12 cellular contexts compared by ENCODE assay signal in genomic region chr7:151704969-151705743, GRCh38.
DNase-seq lines count a peak whose midpoint lies in the region; ATAC-seq and TF ChIP-seq lines count a peak whose summit lies in the region.
"Had no signal": no experiment of that assay in that cellular context is flagged by ENCODE, and none has a peak within 500 bp of the region (broad histone marks: within the 10 kb centered on the region; RNA-seq: fewer than 3 reads in every experiment).

No MANE protein-coding gene starts in this region.

- H3K27ac Mint-ChIP-seq in H9 (no peak overlapping the region; a peak in 1 of 7 replicates), progenitor cell of endocrine pancreas (peak overlapping the region; percentile 51)
- H3K27ac Mint-ChIP-seq: T-helper 1 cell treated with Interleukin-12 subunit alpha and Interleukin-12 subunit beta and Interleukin-4 antibody, amounts not matched to agents 30 μg/mL and 1 μg/mL, for 36 hours had no signal

- H3K14ac ChIP-seq in H9 (ENCODE audit: insufficient read depth, low read length): no peak overlapping the region

- H2AFZ ChIP-seq in H9 (ENCODE audit: low read length): no peak overlapping the region

- no peak overlapping the region for H3K27ac ChIP-seq in H9 (ENCODE audit: insufficient read length, low read depth, low read length)

- no peak overlapping the region for H2BK20ac ChIP-seq in H9 (ENCODE audit: low read depth, low read length, poor library complexity, severe bottlenecking)

- H3K9me3 Mint-ChIP-seq in H9 (no peaks in the 10 kb centered on the region), progenitor cell of endocrine pancreas (ENCODE audit: low read depth) (peaks cover 8% of the 10 kb centered on the region)
- H3K9me3 Mint-ChIP-seq: dendritic cell treated with granulocyte-macrophage colony-stimulating factor and Interleukin-4, amounts not matched to agents 40 ng/mL and 50 ng/mL, for 4 days; stimulated activated naive CD8-positive, alpha-beta T cell treated with anti-CD3 and anti-CD28 coated beads, Interleukin-15, amount 100 ng/mL, for 72 hours; T-helper 1 cell treated with Interleukin-12 subunit alpha and Interleukin-12 subunit beta and Interleukin-4 antibody, amounts not matched to agents 30 μg/mL and 1 μg/mL, for 36 hours had no signal

- no peak overlapping the region for H2BK12ac ChIP-seq in H9 (ENCODE audit: insufficient read length, low read depth, low read length)

- H3K27me3 Mint-ChIP-seq in H9 (ENCODE audit: low read depth) (peaks cover 42% of the 10 kb centered on the region), progenitor cell of endocrine pancreas (peaks cover 32% of the 10 kb centered on the region)
- H3K27me3 Mint-ChIP-seq: dendritic cell treated with granulocyte-macrophage colony-stimulating factor and Interleukin-4, amounts not matched to agents 40 ng/mL and 50 ng/mL, for 4 days; stimulated activated naive CD8-positive, alpha-beta T cell treated with anti-CD3 and anti-CD28 coated beads, Interleukin-15, amount 100 ng/mL, for 72 hours had no signal

- H3K9ac ChIP-seq in H9 (ENCODE audit: extremely low read depth, insufficient read length, low read length): no peak overlapping the region

- H4K5ac ChIP-seq in H9 (ENCODE audit: insufficient read length, low read depth, low read length): no peak overlapping the region

- H4K91ac ChIP-seq in H9 (ENCODE audit: insufficient read length, low read depth, low read length): no peak overlapping the region

- H3K4ac ChIP-seq in H9 (ENCODE audit: low read depth, low read length): no peak overlapping the region

- no peak overlapping the region for H3K4me3 ChIP-seq in HAP-1

- H3K56ac ChIP-seq in H9 (ENCODE audit: insufficient read length, low read depth, low read length): no peak overlapping the region

- intact Hi-C loops in left ventricle myocardium superior (cut with micrococcal nuclease): no loop called here

- DNase-seq in H9 (peak; percentile 66), left ventricle myocardium superior (no peak), progenitor cell of endocrine pancreas (ENCODE audit: low spot score, unreplicated experiment) (no peak), HAP-1 (ENCODE audit: low spot score in 2 of 2) (no peak), LoVo (ENCODE audit: low spot score) (no peak)
- DNase-seq: NCI-H2029 treated with DMSO at 0.1 percent for 48 hours had no signal

- no peak overlapping the region for H3K18ac ChIP-seq in H9 (ENCODE audit: insufficient read length, low read depth, low read length)

- peaks cover 2% of the 10 kb centered on the region; the same call in 1 of the 2 replicates for H3K27me3 ChIP-seq in H9 (ENCODE audit: insufficient read depth, low read length)
- H3K27me3 ChIP-seq in HAP-1 (ENCODE audit: low read depth): no peaks in the 10 kb centered on the region; the same call in 1 of the 2 replicates

- no peak overlapping the region for H4K8ac ChIP-seq in H9 (replicated peaks; ENCODE audit: insufficient read length, low read depth, low read length)

- H3K36me3 ChIP-seq in HAP-1 (replicated peaks): no peaks in the 10 kb centered on the region

- H3K4me3 Mint-ChIP-seq in H9: peak overlapping the region; percentile 14 to 59; a peak in 2 of 5 replicates
- no peak overlapping the region for H3K4me3 Mint-ChIP-seq in progenitor cell of endocrine pancreas (ENCODE audit: low read depth)
- H3K4me3 Mint-ChIP-seq: dendritic cell treated with granulocyte-macrophage colony-stimulating factor and Interleukin-4, amounts not matched to agents 40 ng/mL and 50 ng/mL, for 4 days; stimulated activated naive CD8-positive, alpha-beta T cell treated with anti-CD3 and anti-CD28 coated beads, Interleukin-15, amount 100 ng/mL, for 72 hours had no signal

- no peak overlapping the region for H3K23ac ChIP-seq in H9 (ENCODE audit: insufficient read length, low read depth, low read length)

- H2BK120ac ChIP-seq in H9 (ENCODE audit: low read depth, low read length, poor library complexity, severe bottlenecking): no peak overlapping the region

- no peaks in the 10 kb centered on the region for H3K79me2 ChIP-seq in H9 (ENCODE audit: insufficient read depth, low read length)

- ATAC-seq in SK-N-SH treated with all-trans-retinoic acid at 6 μM for 48 hours: peak; percentile 29
- peak; percentile 18 for ATAC-seq in left ventricle myocardium superior
- no peak for ATAC-seq in GM18858 (IDR thresholded peaks at IDR 0.05; ENCODE audit: unreplicated experiment)
- ATAC-seq in HG03139 (IDR thresholded peaks at IDR 0.05; ENCODE audit: unreplicated experiment): no peak

- H3K36me3 Mint-ChIP-seq in H9 (ENCODE audit: insufficient read depth in 1 of 3, low read depth in 3 of 3) (no peaks in the 10 kb centered on the region), progenitor cell of endocrine pancreas (ENCODE audit: insufficient read depth) (peaks cover 1% of the 10 kb centered on the region)

- H3T11ph ChIP-seq in H9 (ENCODE audit: low read length): no peak overlapping the region

- no CpG with 5 or more reads among the region's 18 CpGs for WGBS in H9 (ENCODE audit: extremely low coverage, insufficient read length, low lambda C conversion rate)

- no peaks in the 10 kb centered on the region for H3K9me3 ChIP-seq in H9 (ENCODE audit: control insufficient read depth, low read depth, low read length)
- H3K9me3 ChIP-seq in HAP-1: no peaks in the 10 kb centered on the region

- no peaks in the 10 kb centered on the region for H3K23me2 ChIP-seq in H9 (ENCODE audit: insufficient read length, low read depth, low read length, poor library complexity, severe bottlenecking)

- peak overlapping the region; percentile 28 for H3K4me2 ChIP-seq in H9 (ENCODE audit: insufficient read depth, insufficient read length, low read length)

- H3K4me1 Mint-ChIP-seq in H9 (peaks cover 8% of the 10 kb centered on the region in 2 experiments), progenitor cell of endocrine pancreas (ENCODE audit: low read depth) (peaks cover 7% of the 10 kb centered on the region)

- in situ Hi-C loops in HAP-1 (cut with MboI; ENCODE audit: low sequenced_read_pairs): no loop called here

- no peaks in the 10 kb centered on the region for H3K79me1 ChIP-seq in H9 (ENCODE audit: insufficient read depth, low read depth, low read length, poor library complexity, severe bottlenecking)

- no peaks in the 10 kb centered on the region for H4K20me1 ChIP-seq in H9 (ENCODE audit: control insufficient read depth, insufficient read depth, insufficient read length)

- TF ChIP-seq CTCF in H9 (conservative IDR thresholded peaks at IDR 0.05) (no peak), progenitor cell of endocrine pancreas (IDR thresholded peaks at IDR 0.05; ENCODE audit: unreplicated experiment) (no peak)

- H2AK5ac ChIP-seq in H9 (ENCODE audit: insufficient read length, low read length): no peak overlapping the region

- no peak overlapping the region for H2BK5ac ChIP-seq in H9 (ENCODE audit: insufficient read length, low read length)

- H3K4me1 ChIP-seq in H9 (ENCODE audit: insufficient read depth, low read length) (no peaks in the 10 kb centered on the region), HAP-1 (no peaks in the 10 kb centered on the region)

- H2BK15ac ChIP-seq in H9 (ENCODE audit: low read depth, low read length): no peak overlapping the region

TF ChIP-seq in SK-N-SH treated with all-trans-retinoic acid at 6 μM for 48 hours, 23 proteins besides CTCF, POLR2A, EP300 and RAD21:
- no peak for TF ChIP-seq POU6F1 (CRISPR knock-in tag; IDR thresholded peaks at IDR 0.05; ENCODE audit: borderline replicate concordance, low read depth)
- TF ChIP-seq ZNF565 (CRISPR knock-in tag; conservative IDR thresholded peaks at IDR 0.05; ENCODE audit: low read depth): no peak
- TF ChIP-seq SNAI2 (CRISPR knock-in tag; IDR thresholded peaks at IDR 0.05): no peak
- no peak for TF ChIP-seq BACH2 (CRISPR knock-in tag; IDR thresholded peaks at IDR 0.05; ENCODE audit: borderline replicate concordance)
- no peak for TF ChIP-seq TSHZ2 (CRISPR knock-in tag; IDR thresholded peaks at IDR 0.05)
- TF ChIP-seq TCF4 (CRISPR knock-in tag; IDR thresholded peaks at IDR 0.05; ENCODE audit: borderline replicate concordance): peak; percentile 35; the same call in 1 of the 2 replicates
- no peak for TF ChIP-seq ESRRG (CRISPR knock-in tag; IDR thresholded peaks at IDR 0.05)
- TF ChIP-seq GLIS3 (CRISPR knock-in tag; IDR thresholded peaks at IDR 0.05): no peak
- no peak for TF ChIP-seq ISL1 (CRISPR knock-in tag; IDR thresholded peaks at IDR 0.05)

Comparison
In these comparisons a context has a peak if more than half of its experiments do, and no peak if none do; other contexts are left out.
1. ATAC-seq: peak in SK-N-SH treated with all-trans-retinoic acid at 6 μM for 48 hours (single experiment) and left ventricle myocardium superior (single experiment); none in GM18858 (single experiment) and HG03139 (single experiment).